8 cellular contexts compared by ENCODE assay signal in the genomic region with DNA sequence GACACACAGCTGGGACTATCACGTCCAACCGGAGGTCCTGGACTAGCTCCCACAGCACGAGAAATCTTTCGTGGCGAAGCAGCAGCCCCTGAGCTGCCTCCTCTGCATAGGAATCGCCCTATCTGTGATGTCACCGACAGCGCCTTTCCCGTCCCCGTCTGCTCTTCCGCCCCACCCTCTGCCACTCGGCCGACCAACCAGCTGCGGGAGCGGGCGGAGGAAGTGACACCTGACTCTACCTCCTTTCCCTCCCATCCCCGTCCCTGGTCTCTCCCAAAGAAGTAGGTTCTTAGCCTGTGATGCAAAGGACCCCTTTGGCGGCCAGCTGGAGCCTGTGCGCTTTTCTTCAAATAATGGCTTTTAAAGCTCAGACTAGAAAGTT. TPM values are rescaled to one million over a fixed set of nuclear protein-coding genes. Genes with fewer than 3 reads are reported as not detected.
DNase-seq lines count a peak whose midpoint lies in the region; ATAC-seq and TF ChIP-seq lines count a peak whose summit lies in the region.
"Not testable (repeated sequence)": the region's sequence is repeated elsewhere in the genome, so short reads cannot be mapped to it uniquely, and the experiment has no call there.

No MANE protein-coding gene starts in this region.

- intact Hi-C loops in CD8-positive, alpha-beta T cell (cut with DNase I, micrococcal nuclease); activated CD8-positive, alpha-beta T cell treated with anti-CD3 and anti-CD28 coated beads for 36 hours (cut with micrococcal nuclease); left lung (cut with DNase I); sciatic nerve (cut with DNase I): not testable (repeated sequence)

- 33% methylated on average over 1 of the region's 19 CpGs; no CpG with 5 or more reads in 1 of the 2 experiments for WGBS in endodermal cell (ENCODE audit: insufficient coverage in 1 of 2, insufficient read length in 1 of 2), 2 experiments

- not testable (repeated sequence) for H3K9ac ChIP-seq in endodermal cell (ENCODE audit: extremely low read depth, low read length, poor library complexity, severe bottlenecking)

- H3K9me3 Mint-ChIP-seq in CD8-positive, alpha-beta T cell; activated CD8-positive, alpha-beta T cell treated with anti-CD3 and anti-CD28 coated beads for 36 hours; endodermal cell: not testable (repeated sequence)

- not testable (repeated sequence) for H3K4me3 Mint-ChIP-seq in CD8-positive, alpha-beta T cell; activated CD8-positive, alpha-beta T cell treated with anti-CD3 and anti-CD28 coated beads for 36 hours; endodermal cell

- not testable (repeated sequence) for H3K36me3 Mint-ChIP-seq in CD8-positive, alpha-beta T cell; activated CD8-positive, alpha-beta T cell treated with anti-CD3 and anti-CD28 coated beads for 36 hours (ENCODE audit: low read depth); endodermal cell (ENCODE audit: low read depth)

- CTCF ChIA-PET in CD8-positive, alpha-beta T cell (lab: Charles Lee); activated CD8-positive, alpha-beta T cell treated with anti-CD3 and anti-CD28 coated beads for 36 hours (lab: Charles Lee): not testable (repeated sequence)

- H3K9me3 ChIP-seq in CD8-positive, alpha-beta T cell (ENCODE audit: low read length); endodermal cell (ENCODE audit: control insufficient read depth, low read length); left lung: not testable (repeated sequence)

- peak; percentile 85 for ATAC-seq in CD8-positive, alpha-beta T cell
- ATAC-seq in GM19455 (IDR thresholded peaks at IDR 0.05; ENCODE audit: unreplicated experiment) (peak; percentile 55), HG02759 (IDR thresholded peaks at IDR 0.05; ENCODE audit: unreplicated experiment) (peak; percentile 98), HG03432 (IDR thresholded peaks at IDR 0.05; ENCODE audit: unreplicated experiment) (peak; percentile 96), left lung (peak; percentile 99), sciatic nerve (peak; percentile 100)
- peak; percentile 85 for ATAC-seq in activated CD8-positive, alpha-beta T cell treated with anti-CD3 and anti-CD28 coated beads for 36 hours

- not testable (repeated sequence) for H3K4me1 ChIP-seq in CD8-positive, alpha-beta T cell (ENCODE audit: insufficient read depth, low read length); endodermal cell (ENCODE audit: control insufficient read depth, insufficient read depth, low read length); left lung

- not testable (repeated sequence) for H3K27me3 ChIP-seq in CD8-positive, alpha-beta T cell (ENCODE audit: insufficient read depth, low read length); endodermal cell (ENCODE audit: control insufficient read depth, insufficient read depth, low read length, poor library complexity, severe bottlenecking); left lung

- H3K36me3 ChIP-seq in CD8-positive, alpha-beta T cell (ENCODE audit: insufficient read depth, low read length); endodermal cell (ENCODE audit: control insufficient read depth, insufficient read depth, low read length); left lung: not testable (repeated sequence)

- not testable (repeated sequence) for TF ChIP-seq CTCF in CD8-positive, alpha-beta T cell (IDR thresholded peaks at IDR 0.05); activated CD8-positive, alpha-beta T cell treated with anti-CD3 and anti-CD28 coated beads for 36 hours (IDR thresholded peaks at IDR 0.05); endodermal cell (conservative IDR thresholded peaks at IDR 0.05); left lung (IDR thresholded peaks at IDR 0.05)

- not testable (repeated sequence) for H3K27ac ChIP-seq in CD8-positive, alpha-beta T cell (ENCODE audit: low read depth, low read length); endodermal cell (ENCODE audit: low read depth, low read length); left lung

- H3K4me1 Mint-ChIP-seq in CD8-positive, alpha-beta T cell (ENCODE audit: low read depth); activated CD8-positive, alpha-beta T cell treated with anti-CD3 and anti-CD28 coated beads for 36 hours (ENCODE audit: low read depth); endodermal cell: not testable (repeated sequence)

- H3K27me3 Mint-ChIP-seq in CD8-positive, alpha-beta T cell (ENCODE audit: low read depth); activated CD8-positive, alpha-beta T cell treated with anti-CD3 and anti-CD28 coated beads for 36 hours; endodermal cell (ENCODE audit: insufficient read depth): not testable (repeated sequence)

- H3K27ac Mint-ChIP-seq in CD8-positive, alpha-beta T cell; activated CD8-positive, alpha-beta T cell treated with anti-CD3 and anti-CD28 coated beads for 36 hours: not testable (repeated sequence)
- peak overlapping the region; percentile 81 for H3K27ac Mint-ChIP-seq in endodermal cell

- POLR2A ChIA-PET in CD8-positive, alpha-beta T cell (lab: Charles Lee); activated CD8-positive, alpha-beta T cell treated with anti-CD3 and anti-CD28 coated beads for 36 hours (lab: Charles Lee): not testable (repeated sequence)

- H3K4me3 ChIP-seq in CD8-positive, alpha-beta T cell (ENCODE audit: low read depth, low read length); endodermal cell (ENCODE audit: low read length); left lung: not testable (repeated sequence)

- DNase-seq in CD8-positive, alpha-beta T cell; activated CD8-positive, alpha-beta T cell treated with anti-CD3 and anti-CD28 coated beads for 36 hours; endodermal cell; left lung; sciatic nerve (ENCODE audit: low spot score): not testable (repeated sequence)

RNA-seq across cellular contexts. Expression of a gene that starts 59.7 kb away (rescaled TPM):
- total RNA-seq in CD8-positive, alpha-beta T cell: 10 to 100 TPM; 19.9 to 20.5 TPM
- 10 to 100 TPM; 14.6 to 14.7 TPM for total RNA-seq in activated CD8-positive, alpha-beta T cell treated with anti-CD3 and anti-CD28 coated beads for 36 hours
- total RNA-seq in endodermal cell: 10 to 100 TPM; 31.2 to 38.1 TPM
- 25.4 TPM for polyA plus RNA-seq in endodermal cell (2013, experiment 1 of 2)
- polyA plus RNA-seq in endodermal cell (2013, experiment 2 of 2): 24.4 TPM
- 10 to 100 TPM; 24.7 to 28.6 TPM for total RNA-seq in left lung
- 33.5 TPM for total RNA-seq in sciatic nerve
